ENCODE assay signal across 17 cellular contexts in genomic region chr2:28557389-28558119, GRCh38.
"Had no signal": no experiment of that assay in that cellular context is flagged by ENCODE, and none has a peak within 500 bp of the region (broad histone marks: within the 10 kb centered on the region; RNA-seq: fewer than 3 reads in every experiment).

No MANE protein-coding gene starts in this region.

- H3K9me3 ChIP-seq: body of pancreas, esophagus muscularis mucosa, lower lobe of right lung, tibial nerve, vagina had no signal

- H3K27me3 Mint-ChIP-seq: stimulated activated memory B cell treated with anti-CD40 and anti-IgM and Interleukin-4, amounts not matched to agents 10 μg/mL and 1 μg/mL and 100 μg/mL, for 72 hours had no signal

- H3K9me3 Mint-ChIP-seq: activated CD4-positive, alpha-beta memory T cell treated with anti-CD3 and anti-CD28 coated beads, Interleukin-2, amount 10 ng/mL, durations not matched to agents 7 days and 5 days; activated naive CD4-positive, alpha-beta T cell treated with anti-CD3 and anti-CD28 coated beads, Interleukin-2, amount 50 U/mL, for 72 hours; activated T-cell treated with anti-CD3 and anti-CD28 coated beads, Interleukin-2, amount 50 U/mL, for 4 hours; stimulated activated memory B cell treated with anti-CD40 and anti-IgM and Interleukin-4, amounts not matched to agents 10 μg/mL and 1 μg/mL and 100 μg/mL, for 72 hours had no signal

- H3K27ac ChIP-seq: body of pancreas, esophagus muscularis mucosa, foreskin keratinocyte, lower lobe of right lung, parathyroid adenoma, tibial nerve, vagina, WERI-Rb-1 had no signal

- H3K4me1 Mint-ChIP-seq: activated CD4-positive, alpha-beta memory T cell treated with anti-CD3 and anti-CD28 coated beads, Interleukin-2, amount 10 ng/mL, durations not matched to agents 7 days and 5 days; stimulated activated memory B cell treated with anti-CD40 and anti-IgM and Interleukin-4, amounts not matched to agents 10 μg/mL and 1 μg/mL and 100 μg/mL, for 72 hours had no signal

- H3K4me3 ChIP-seq: body of pancreas, esophagus muscularis mucosa, lower lobe of right lung, tibial nerve, vagina had no signal

- H3K4me3 Mint-ChIP-seq: activated CD4-positive, alpha-beta memory T cell treated with anti-CD3 and anti-CD28 coated beads, Interleukin-2, amount 10 ng/mL, durations not matched to agents 7 days and 5 days; activated T-cell treated with anti-CD3 and anti-CD28 coated beads, Interleukin-2, amount 50 U/mL, for 4 hours; stimulated activated memory B cell treated with anti-CD40 and anti-IgM and Interleukin-4, amounts not matched to agents 10 μg/mL and 1 μg/mL and 100 μg/mL, for 72 hours had no signal

- H3K9ac ChIP-seq: parathyroid adenoma had no signal

- H3K27ac Mint-ChIP-seq: activated CD4-positive, alpha-beta memory T cell treated with anti-CD3 and anti-CD28 coated beads, Interleukin-2, amount 10 ng/mL, durations not matched to agents 7 days and 5 days; activated naive CD4-positive, alpha-beta T cell treated with anti-CD3 and anti-CD28 coated beads, Interleukin-2, amount 50 U/mL, for 72 hours; stimulated activated memory B cell treated with anti-CD40 and anti-IgM and Interleukin-4, amounts not matched to agents 10 μg/mL and 1 μg/mL and 100 μg/mL, for 72 hours had no signal

- H3K4me1 ChIP-seq: body of pancreas, esophagus muscularis mucosa, foreskin keratinocyte, lower lobe of right lung, tibial nerve, vagina had no signal

- H3K36me3 ChIP-seq: esophagus muscularis mucosa, lower lobe of right lung, tibial nerve, vagina, WERI-Rb-1 had no signal

- DNase-seq: activated CD4-positive, alpha-beta memory T cell treated with anti-CD3 and anti-CD28 coated beads, Interleukin-2, amount 10 ng/mL, durations not matched to agents 7 days and 5 days; activated gamma-delta T cell; activated T-cell treated with anti-CD3 and anti-CD28 coated beads, Interleukin-2, amount 50 U/mL, for 4 hours; body of pancreas; caudate nucleus; foreskin keratinocyte; lower lobe of right lung; stimulated activated CD4-positive, alpha-beta T cell treated with anti-CD3 and anti-CD28 coated beads, Interleukin-2, amount 100 ng/mL, for 48 hours; T-helper 1 cell; T1000 had no signal

- H2AFZ ChIP-seq: parathyroid adenoma had no signal

- ATAC-seq: activated naive CD4-positive, alpha-beta T cell treated with anti-CD3 and anti-CD28 coated beads, Interleukin-2, amount 50 U/mL, for 72 hours; activated T-cell treated with anti-CD3 and anti-CD28 coated beads, Interleukin-2, amount 50 U/mL, for 4 hours; body of pancreas; foreskin keratinocyte; lower lobe of right lung; stimulated activated memory B cell treated with anti-CD40 and anti-IgM and Interleukin-4, amounts not matched to agents 10 μg/mL and 1 μg/mL and 100 μg/mL, for 72 hours had no signal

- H3K27me3 ChIP-seq: body of pancreas, esophagus muscularis mucosa, foreskin keratinocyte, tibial nerve, vagina had no signal
